ENCODE assay signal across 1 cellular context in genomic region chr21:36640260-36641244, GRCh38.
TF ChIP-seq lines count a peak whose summit lies in the region.

No MANE protein-coding gene starts in this region.

TF ChIP-seq in GM23338, 12 proteins besides CTCF, POLR2A, EP300 and RAD21 (continued from another document):
- TF ChIP-seq REST (IDR thresholded peaks at IDR 0.05; ENCODE audit: unreplicated experiment), result no peak
- TF ChIP-seq NANOG (IDR thresholded peaks at IDR 0.05; ENCODE audit: borderline replicate concordance), result no peak
- no peak for TF ChIP-seq POLR2AphosphoS5 (IDR thresholded peaks at IDR 0.05; ENCODE audit: low read depth)
- no peak for TF ChIP-seq CREB1 (CRISPR knock-in tag; IDR thresholded peaks at IDR 0.05; ENCODE audit: low read depth)
- TF ChIP-seq ZNF331 (CRISPR knock-in tag; IDR thresholded peaks at IDR 0.05; ENCODE audit: low read depth), result no peak
- no peak for TF ChIP-seq JUNB (IDR thresholded peaks at IDR 0.05; ENCODE audit: unreplicated experiment)
- TF ChIP-seq ETS1 (IDR thresholded peaks at IDR 0.05), result no peak
TF ChIP-seq in GM23338: peak in this region for 0.
